Comparison of ENCODE assay signal across 9 cellular contexts in genomic region chr12:30427555-30427954, GRCh38.
"Had no signal": no experiment of that assay in that cellular context is flagged by ENCODE, and none has a peak within 500 bp of the region (broad histone marks: within the 10 kb centered on the region; RNA-seq: fewer than 3 reads in every experiment).

No MANE protein-coding gene starts in this region.

- H2AFZ ChIP-seq: GM23338 had no signal

- H3K4me2 ChIP-seq: GM23338 had no signal

- FAIRE-seq: H1, H54, K562 had no signal

- DNase-seq: H9, HCEC 1CT, IMR-90, KG1 had no signal

- ATAC-seq: GM23338, K562 had no signal

- H3K27ac ChIP-seq: HL-60 had no signal

- H3K4me3 ChIP-seq: GM23338, K562 had no signal
